8 cellular contexts compared by ENCODE assay signal in the genomic region with DNA sequence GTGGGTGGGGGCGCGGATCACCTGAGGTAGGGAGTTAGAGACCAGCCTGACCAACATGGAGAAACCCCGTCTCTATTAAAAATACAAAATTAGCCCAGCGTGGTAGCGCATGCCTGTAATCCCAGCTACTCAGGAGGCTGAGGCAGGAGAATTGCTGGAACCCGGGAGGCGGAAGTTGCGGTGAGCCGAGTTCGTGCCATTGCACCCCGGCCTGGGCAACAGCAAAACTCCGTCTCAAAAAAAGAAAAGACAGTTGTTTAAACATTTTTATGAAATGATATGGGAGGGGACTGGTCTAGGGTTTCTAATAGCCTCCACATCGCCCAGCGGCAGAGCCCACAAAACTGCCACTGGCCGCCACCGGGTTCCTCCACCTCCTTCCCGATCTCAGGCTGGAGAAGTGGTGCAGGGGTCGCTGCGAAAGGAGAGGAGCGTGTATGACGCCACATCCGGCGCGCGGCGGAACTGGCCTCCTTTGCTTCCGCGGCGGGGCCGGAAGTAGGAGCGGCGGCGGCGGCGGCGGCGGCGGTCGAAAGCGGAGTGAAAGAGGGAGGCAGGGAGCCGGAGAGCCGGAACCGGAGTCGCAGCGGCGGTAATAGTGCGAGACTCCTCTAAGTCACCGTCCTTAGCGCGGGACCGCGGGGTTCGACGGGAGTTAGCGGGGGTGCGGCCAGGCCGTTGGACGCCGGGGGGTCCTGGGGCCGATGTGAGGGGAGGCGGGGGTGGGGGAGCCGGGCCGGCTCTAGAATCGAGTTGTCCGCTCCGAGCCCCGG. TPM values are rescaled to one million over a fixed set of nuclear protein-coding genes. Genes with fewer than 3 reads are reported as not detected.
DNase-seq lines count a peak whose midpoint lies in the region; ATAC-seq and TF ChIP-seq lines count a peak whose summit lies in the region.

A gene (plus strand): TSS at position 492 of the 773 bp plus-strand sequence. CDS start 384 bp downstream, outside the sequence.

- H3K36me3 ChIP-seq in ES-I3 (ENCODE audit: insufficient read depth, low read length) (peaks cover 6% of the 10 kb centered on the region; the same call in 1 of the 2 replicates), prostate gland (no peaks in the 10 kb centered on the region), upper lobe of right lung (peaks cover 50% of the 10 kb centered on the region)

- intact Hi-C loops in left cardiac atrium (cut with DNase I) = no loop called here
- intact Hi-C loops in prostate gland (cut with DNase I) = no loop called here
- intact Hi-C loops in upper lobe of right lung (cut with DNase I) = no loop called here

- peak within 1 kb of the TSS; percentile 96 for H3K4me3 Mint-ChIP-seq in T-helper 1 cell treated with Interleukin-12 subunit alpha and Interleukin-12 subunit beta and Interleukin-4 antibody, amounts not matched to agents 30 μg/mL and 1 μg/mL, for 36 hours

- H3K27me3 ChIP-seq in prostate gland (replicated peaks; ENCODE audit: insufficient read depth) (no peaks in the 10 kb centered on the region), upper lobe of right lung (no peaks in the 10 kb centered on the region)

- ATAC-seq in HG02610 (IDR thresholded peaks at IDR 0.05; ENCODE audit: unreplicated experiment) = peak; percentile 81
- peak; percentile 96 to 97 for ATAC-seq in left cardiac atrium
- ATAC-seq in upper lobe of right lung = peak; percentile 97

- peaks cover 9% of the 10 kb centered on the region; the same call in 1 of the 2 replicates for H3K4me1 ChIP-seq in ES-I3 (ENCODE audit: insufficient read depth, low read length)
- peaks cover 11% of the 10 kb centered on the region for H3K4me1 ChIP-seq in prostate gland (replicated peaks)
- H3K4me1 ChIP-seq in upper lobe of right lung = peaks cover 22% of the 10 kb centered on the region

- H3K4me1 Mint-ChIP-seq in T-helper 1 cell treated with Interleukin-12 subunit alpha and Interleukin-12 subunit beta and Interleukin-4 antibody, amounts not matched to agents 30 μg/mL and 1 μg/mL, for 36 hours (ENCODE audit: low read depth) = peaks cover 32% of the 10 kb centered on the region

- peak within 1 kb of the TSS; percentile 90 for H3K9ac ChIP-seq in ES-I3 (ENCODE audit: low read depth, low read length)

- peak in 3 of 4 experiments; percentile 10 to 35 (median 30) for TF ChIP-seq CTCF in prostate gland (IDR thresholded peaks at IDR 0.05)
- TF ChIP-seq CTCF in upper lobe of right lung (IDR thresholded peaks at IDR 0.05) = peak; percentile 7

- WGBS in prostate gland = 2% methylated on average over 56 of the region's 67 CpGs

- peaks cover 40% of the 10 kb centered on the region for H3K36me3 Mint-ChIP-seq in T-helper 1 cell treated with Interleukin-12 subunit alpha and Interleukin-12 subunit beta and Interleukin-4 antibody, amounts not matched to agents 30 μg/mL and 1 μg/mL, for 36 hours (ENCODE audit: low read depth)

- H3K9me3 ChIP-seq in ES-I3 (ENCODE audit: control insufficient read depth, insufficient read depth, low read length) (no peaks in the 10 kb centered on the region), prostate gland (no peaks in the 10 kb centered on the region), upper lobe of right lung (no peaks in the 10 kb centered on the region)

- H3K4me3 ChIP-seq in prostate gland (peak within 1 kb of the TSS; percentile 75 to 98), upper lobe of right lung (peak within 1 kb of the TSS; percentile 99)

- H3K27me3 Mint-ChIP-seq in T-helper 1 cell treated with Interleukin-12 subunit alpha and Interleukin-12 subunit beta and Interleukin-4 antibody, amounts not matched to agents 30 μg/mL and 1 μg/mL, for 36 hours (ENCODE audit: low read depth) = no peaks in the 10 kb centered on the region

- peak; percentile 68 for TF ChIP-seq POLR2A in prostate gland (IDR thresholded peaks at IDR 0.05)

- no peaks in the 10 kb centered on the region for H3K9me3 Mint-ChIP-seq in T-helper 1 cell treated with Interleukin-12 subunit alpha and Interleukin-12 subunit beta and Interleukin-4 antibody, amounts not matched to agents 30 μg/mL and 1 μg/mL, for 36 hours

- peak within 1 kb of the TSS; percentile 98 for H3K27ac Mint-ChIP-seq in T-helper 1 cell treated with Interleukin-12 subunit alpha and Interleukin-12 subunit beta and Interleukin-4 antibody, amounts not matched to agents 30 μg/mL and 1 μg/mL, for 36 hours

- DNase-seq in NCI-H146 treated with DMSO at 0.1 percent for 48 hours (lab: John Stamatoyannopoulos, UW; ENCODE audit: unreplicated experiment) (peak; percentile 89), amniotic epithelial cell (ENCODE audit: low read depth) (peak; percentile 84), left cardiac atrium (peak; percentile 94), prostate gland (ENCODE audit: low spot score) (peak; percentile 86), upper lobe of right lung (peak; percentile 96)

- H3K27ac ChIP-seq in prostate gland (peak within 1 kb of the TSS; percentile 81 to 86), upper lobe of right lung (peak within 1 kb of the TSS; percentile 95)

RNA-seq across cellular contexts. Expression of the gene that starts here (rescaled TPM):
- total RNA-seq in left cardiac atrium (10 to 100 TPM; 34.2 to 41.1 TPM), prostate gland (10 to 100 TPM; 67.8 to 85.4 TPM), upper lobe of right lung (74.2 TPM)

Comparison
In these comparisons a context has a peak if more than half of its experiments do, and no peak if none do; other contexts are left out.
1. Peak in every context shown above with its lines: DNase-seq, ATAC-seq, H3K4me3 ChIP-seq and H3K27ac ChIP-seq.